In the genomic region with DNA sequence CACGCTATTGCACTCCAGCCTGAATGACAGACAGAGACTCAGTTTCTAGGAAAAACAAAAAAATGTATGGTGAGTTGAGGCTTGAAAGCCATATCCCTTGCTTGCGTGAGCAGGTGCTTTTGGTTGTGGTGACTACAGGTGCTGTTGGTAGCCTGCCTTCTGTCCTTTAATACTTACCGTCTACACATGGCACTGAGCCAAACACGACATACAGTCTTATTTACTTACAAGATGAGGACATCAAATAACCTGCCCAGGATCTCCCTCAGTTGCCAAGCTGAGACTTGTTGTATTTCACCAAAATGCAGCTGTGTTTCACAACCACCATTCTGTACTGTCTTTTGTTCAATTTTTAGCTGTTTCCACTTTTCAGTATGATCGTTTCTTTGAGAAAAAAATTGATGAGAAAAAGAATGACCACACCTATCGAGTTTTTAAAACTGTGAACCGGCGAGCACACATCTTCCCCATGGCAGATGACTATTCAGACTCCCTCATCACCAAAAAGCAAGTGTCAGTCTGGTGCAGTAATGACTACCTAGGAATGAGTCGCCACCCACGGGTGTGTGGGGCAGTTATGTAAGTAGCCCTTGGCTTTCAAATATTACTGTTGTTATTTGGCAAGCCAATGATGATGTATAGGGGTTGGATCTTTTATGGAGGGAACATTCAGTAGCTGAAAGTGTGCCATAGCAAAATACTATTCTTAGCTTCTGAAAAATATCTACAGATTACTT, we compare ENCODE assay signal across 10 cellular contexts. TPM values are rescaled to one million over a fixed set of nuclear protein-coding genes. Genes with fewer than 3 reads are reported as not detected.
A peak's percentile ranks its signal among the peaks of the same experiment; 100 is the strongest.
DNase-seq lines count a peak whose midpoint lies in the region; ATAC-seq and TF ChIP-seq lines count a peak whose summit lies in the region.
"Had no signal": no experiment of that assay in that cellular context is flagged by ENCODE, and none has a peak within 500 bp of the region (broad histone marks: within the 10 kb centered on the region; RNA-seq: fewer than 3 reads in every experiment).

No MANE protein-coding gene starts in this region.

- H3K36me3 Mint-ChIP-seq in endothelial cell (ENCODE audit: low read depth, unreplicated experiment) = peaks cover 47% of the 10 kb centered on the region

- H3K27ac ChIP-seq in 22Rv1 = peak overlapping the region; percentile 26

- H3K4me1 Mint-ChIP-seq in endothelial cell (ENCODE audit: unreplicated experiment) = peaks cover 2% of the 10 kb centered on the region

- H3K9me3 Mint-ChIP-seq in endothelial cell (ENCODE audit: unreplicated experiment) = no peaks in the 10 kb centered on the region

- DNase-seq in G401 (ENCODE audit: low spot score) = peak; percentile 60
- DNase-seq in NCI-H510A (lab: John Stamatoyannopoulos, UW) = peak; percentile 65
- no peak for DNase-seq in endothelial cell (ENCODE audit: low spot score)
- no peak for DNase-seq in effector CD8-positive, alpha-beta T cell (lab: John Stamatoyannopoulos, UW)
- DNase-seq: Caco-2; effector CD4-positive, alpha-beta T cell had no signal

- peaks cover 3% of the 10 kb centered on the region for H3K27me3 Mint-ChIP-seq in endothelial cell (ENCODE audit: unreplicated experiment)

- H3K4me3 Mint-ChIP-seq in endothelial cell (ENCODE audit: unreplicated experiment) = peak overlapping the region; percentile 44

- TF ChIP-seq CTCF in 22Rv1 (IDR thresholded peaks at IDR 0.05) (no peak), endothelial cell (IDR thresholded peaks at IDR 0.05; ENCODE audit: unreplicated experiment) (no peak)

- in situ Hi-C loops in G401 (cut with HindIII; ENCODE audit: low sequenced_read_pairs) = no loop called here

- ATAC-seq in GM21619 (IDR thresholded peaks at IDR 0.05; ENCODE audit: unreplicated experiment) (no peak), GM21423 (IDR thresholded peaks at IDR 0.05; ENCODE audit: unreplicated experiment) (no peak), HG03159 (IDR thresholded peaks at IDR 0.05; ENCODE audit: unreplicated experiment) (no peak)

- H3K27ac Mint-ChIP-seq in endothelial cell (ENCODE audit: unreplicated experiment) = no peak overlapping the region

RNA-seq across cellular contexts. Expression of a gene that starts 6.5 kb away (rescaled TPM):
- total RNA-seq in G401 (2014; rRNA removed; shearing (Covaris generic)) = 66.7 and 73.0 TPM in 2 replicates
- total RNA-seq in endothelial cell (ENCODE audit: unreplicated experiment) = 59.1 TPM

RNA-seq across cellular contexts. Expression of a gene that starts 20.9 kb away (rescaled TPM):
- 0.07 TPM in 1 of 2 replicates, not detected in the other for total RNA-seq in G401 (2014; rRNA removed; shearing (Covaris generic))
- total RNA-seq in endothelial cell (ENCODE audit: unreplicated experiment) = not detected
- total RNA-seq: Caco-2 had no signal

RNA-seq across cellular contexts. Expression of a gene that starts 34.5 kb away (rescaled TPM):
- total RNA-seq in G401 (2014; rRNA removed; shearing (Covaris generic)) = 237 and 258 TPM in 2 replicates
- 85.3 TPM for total RNA-seq in endothelial cell (ENCODE audit: unreplicated experiment)

RNA-seq across cellular contexts. Expression of a gene that starts 41.1 kb away (rescaled TPM):
- 0.43 and 1.4 TPM in 2 replicates for total RNA-seq in G401 (2014; rRNA removed; shearing (Covaris generic))
- total RNA-seq in endothelial cell (ENCODE audit: unreplicated experiment) = 15.0 TPM

RNA-seq across cellular contexts. Expression of a gene that starts 50.3 kb away (rescaled TPM):
- total RNA-seq in G401 (2014; rRNA removed; shearing (Covaris generic)) = 22.8 and 32.2 TPM in 2 replicates
- 7.5 TPM for total RNA-seq in endothelial cell (ENCODE audit: unreplicated experiment)

Comparison
In these comparisons a context has a peak if more than half of its experiments do, and no peak if none do; other contexts are left out.
1. DNase-seq: peak in G401 (single experiment) and NCI-H510A (single experiment); none in endothelial cell (single experiment) and effector CD8-positive, alpha-beta T cell (single experiment).